Comparison of ENCODE assay signal across 1 cellular context in genomic region chr12:69359531-69360347, GRCh38.
TF ChIP-seq lines count a peak whose summit lies in the region.

Gene YEATS4 (plus strand): TSS chr12:69359743. CDS start chr12:69359973, 230 bp downstream.

TF ChIP-seq in HepG2, 621 proteins besides CTCF, POLR2A, EP300 and RAD21 (continued from another document and continues in another):
- TF ChIP-seq CCDC6 (CRISPR knock-in tag; IDR thresholded peaks at IDR 0.05): peak; percentile 40; the same call in 1 of the 2 replicates
- no peak for TF ChIP-seq MLXIP (CRISPR knock-in tag; IDR thresholded peaks at IDR 0.05; ENCODE audit: borderline replicate concordance)
- TF ChIP-seq RBFOX2 (IDR thresholded peaks at IDR 0.05; ENCODE audit: low read depth, low read length): peak; percentile 99
- TF ChIP-seq KDM5B (CRISPR knock-in tag; IDR thresholded peaks at IDR 0.05; ENCODE audit: borderline replicate concordance): peak; percentile 96
- no peak for TF ChIP-seq NR1H2 (CRISPR knock-in tag; IDR thresholded peaks at IDR 0.05; ENCODE audit: borderline replicate concordance, low read depth)
- TF ChIP-seq ZNF577 (CRISPR knock-in tag; IDR thresholded peaks at IDR 0.05; ENCODE audit: borderline replicate concordance, low read depth): peak; percentile 82; the same call in 1 of the 2 replicates
- TF ChIP-seq ZSCAN25 (CRISPR knock-in tag; IDR thresholded peaks at IDR 0.05): peak; percentile 88
- no peak for TF ChIP-seq PRPF4 (IDR thresholded peaks at IDR 0.05; ENCODE audit: low read depth, low read length, poor library complexity, severe bottlenecking)
- peak; percentile 31; the same call in 1 of the 2 replicates for TF ChIP-seq ZFP1 (CRISPR knock-in tag; IDR thresholded peaks at IDR 0.05)
- no peak for TF ChIP-seq MIER2 (CRISPR knock-in tag; IDR thresholded peaks at IDR 0.05)
- peak; percentile 57; the same call in 1 of the 2 replicates for TF ChIP-seq ZNF788 (CRISPR knock-in tag; IDR thresholded peaks at IDR 0.05; ENCODE audit: borderline replicate concordance)
- TF ChIP-seq ZMYM3 (CRISPR knock-in tag; IDR thresholded peaks at IDR 0.05): peak; percentile 23; the same call in 1 of the 2 replicates
- no peak for TF ChIP-seq HNRNPUL1 (IDR thresholded peaks at IDR 0.05; ENCODE audit: low read depth, low read length)
- TF ChIP-seq SALL1 (CRISPR knock-in tag; IDR thresholded peaks at IDR 0.05): peak; percentile 90
- peak; percentile 85 for TF ChIP-seq SP4 (CRISPR knock-in tag; IDR thresholded peaks at IDR 0.05)
- TF ChIP-seq ZBTB1 (CRISPR knock-in tag; IDR thresholded peaks at IDR 0.05; ENCODE audit: borderline replicate concordance): no peak
- peak; percentile 34; the same call in 1 of the 2 replicates for TF ChIP-seq MEF2D (CRISPR knock-in tag; IDR thresholded peaks at IDR 0.05)
- no peak; the same call in 1 of the 2 replicates for TF ChIP-seq GABPA (IDR thresholded peaks at IDR 0.05; ENCODE audit: low read depth, low read length)
- TF ChIP-seq GABPA (CRISPR knock-in tag; IDR thresholded peaks at IDR 0.05; ENCODE audit: low read depth): peak; percentile 72
- TF ChIP-seq SKI (IDR thresholded peaks at IDR 0.05; ENCODE audit: partially characterized antibody): peak; percentile 26
- peak; percentile 87 for TF ChIP-seq ZNF749 (CRISPR knock-in tag; IDR thresholded peaks at IDR 0.05; ENCODE audit: borderline replicate concordance)
- peak; percentile 71 for TF ChIP-seq ZMAT3 (CRISPR knock-in tag; conservative IDR thresholded peaks at IDR 0.05)
- TF ChIP-seq SIX1 (CRISPR knock-in tag; IDR thresholded peaks at IDR 0.05; ENCODE audit: borderline replicate concordance): no peak
- TF ChIP-seq ZFY (CRISPR knock-in tag; IDR thresholded peaks at IDR 0.05): peak; percentile 98
- TF ChIP-seq ZNF670 (CRISPR knock-in tag; IDR thresholded peaks at IDR 0.05; ENCODE audit: borderline replicate concordance): peak; percentile 87; the same call in 1 of the 2 replicates
- TF ChIP-seq ZZZ3 (CRISPR knock-in tag; IDR thresholded peaks at IDR 0.05; ENCODE audit: borderline replicate concordance): peak; percentile 91; the same call in 1 of the 2 replicates
- TF ChIP-seq ZNF768 (CRISPR knock-in tag; IDR thresholded peaks at IDR 0.05): peak; percentile 67; the same call in 1 of the 2 replicates
- TF ChIP-seq MLX (CRISPR knock-in tag; IDR thresholded peaks at IDR 0.05): no peak
- peak; percentile 78; the same call in 1 of the 2 replicates for TF ChIP-seq ZNF710 (CRISPR knock-in tag; IDR thresholded peaks at IDR 0.05; ENCODE audit: borderline replicate concordance)
- no peak for TF ChIP-seq NFE2L1 (CRISPR knock-in tag; IDR thresholded peaks at IDR 0.05; ENCODE audit: borderline replicate concordance)
- TF ChIP-seq TRIM22 (IDR thresholded peaks at IDR 0.05): no peak
- peak; percentile 72; the same call in 1 of the 2 replicates for TF ChIP-seq KMT2A (CRISPR knock-in tag; IDR thresholded peaks at IDR 0.05)
- TF ChIP-seq ZC3H13 (CRISPR knock-in tag; IDR thresholded peaks at IDR 0.05): peak; percentile 76; the same call in 1 of the 2 replicates
- TF ChIP-seq NFIC (IDR thresholded peaks at IDR 0.05; ENCODE audit: low read length): no peak; the same call in 1 of the 2 replicates
- TF ChIP-seq ZMYM4 (CRISPR knock-in tag; IDR thresholded peaks at IDR 0.05): peak; percentile 95
- peak; percentile 81; the same call in 1 of the 2 replicates for TF ChIP-seq ZNF816 (CRISPR knock-in tag; IDR thresholded peaks at IDR 0.05; ENCODE audit: borderline replicate concordance)
- TF ChIP-seq STAT5B (CRISPR knock-in tag; IDR thresholded peaks at IDR 0.05): 0 out of 2 replicates have a peak, but pooled peaks have one; percentile 39
- peak; percentile 82 for TF ChIP-seq KAT7 (CRISPR knock-in tag; IDR thresholded peaks at IDR 0.05; ENCODE audit: borderline replicate concordance)
- TF ChIP-seq HIC2 (CRISPR knock-in tag; IDR thresholded peaks at IDR 0.05; ENCODE audit: low read depth): 0 out of 2 replicates have a peak, but pooled peaks have one; percentile 33
- TF ChIP-seq ZNF720 (CRISPR knock-in tag; IDR thresholded peaks at IDR 0.05): no peak
- TF ChIP-seq ZNF205 (CRISPR knock-in tag; IDR thresholded peaks at IDR 0.05): 0 out of 2 replicates have a peak, but pooled peaks have one; percentile 49
- peak; percentile 51 for TF ChIP-seq MEIS1 (CRISPR knock-in tag; IDR thresholded peaks at IDR 0.05; ENCODE audit: borderline replicate concordance)
- TF ChIP-seq ZNF564 (CRISPR knock-in tag; IDR thresholded peaks at IDR 0.05): 0 out of 2 replicates have a peak, but pooled peaks have one; percentile 16
- no peak for TF ChIP-seq ATRX (CRISPR knock-in tag; IDR thresholded peaks at IDR 0.05; ENCODE audit: borderline replicate concordance)
- peak; percentile 86; the same call in 1 of the 2 replicates for TF ChIP-seq ZNF891 (CRISPR knock-in tag; IDR thresholded peaks at IDR 0.05)
- no peak for TF ChIP-seq GPN1 (CRISPR knock-in tag; IDR thresholded peaks at IDR 0.05; ENCODE audit: borderline replicate concordance)
- TF ChIP-seq GRHL1 (CRISPR knock-in tag; conservative IDR thresholded peaks at IDR 0.05): no peak
- peak; percentile 39; the same call in 1 of the 2 replicates for TF ChIP-seq ERF (CRISPR knock-in tag; IDR thresholded peaks at IDR 0.05)
- TF ChIP-seq YEATS2 (CRISPR knock-in tag; IDR thresholded peaks at IDR 0.05; ENCODE audit: borderline replicate concordance): peak; percentile 87
- no peak; the same call in 1 of the 2 replicates for TF ChIP-seq FOXO1 (CRISPR knock-in tag; IDR thresholded peaks at IDR 0.05)
- TF ChIP-seq ZFP62 (CRISPR knock-in tag; IDR thresholded peaks at IDR 0.05): no peak
- TF ChIP-seq RELA (CRISPR knock-in tag; IDR thresholded peaks at IDR 0.05): no peak
- peak; percentile 62; the same call in 1 of the 2 replicates for TF ChIP-seq ZNF441 (CRISPR knock-in tag; IDR thresholded peaks at IDR 0.05; ENCODE audit: borderline replicate concordance)
- no peak for TF ChIP-seq ZNF143 (CRISPR knock-in tag; IDR thresholded peaks at IDR 0.05)
- TF ChIP-seq RORA (CRISPR knock-in tag; IDR thresholded peaks at IDR 0.05): no peak
- TF ChIP-seq DRAP1 (CRISPR knock-in tag; IDR thresholded peaks at IDR 0.05): peak; percentile 61
- TF ChIP-seq ZNF512B (CRISPR knock-in tag; IDR thresholded peaks at IDR 0.05; ENCODE audit: borderline replicate concordance): no peak
- TF ChIP-seq HNRNPLL (IDR thresholded peaks at IDR 0.05; ENCODE audit: low read depth, low read length, poor library complexity, severe bottlenecking): peak; percentile 93
- TF ChIP-seq XBP1 (CRISPR knock-in tag; IDR thresholded peaks at IDR 0.05): no peak
- TF ChIP-seq NFATC3 (CRISPR knock-in tag; IDR thresholded peaks at IDR 0.05): no peak
- TF ChIP-seq RFX5 (IDR thresholded peaks at IDR 0.05; ENCODE audit: low read depth, low read length): no peak; the same call in 1 of the 2 replicates
- no peak for TF ChIP-seq POLR2AphosphoS2 (IDR thresholded peaks at IDR 0.05; ENCODE audit: low read depth, low read length)
- TF ChIP-seq GATA4 (IDR thresholded peaks at IDR 0.05; ENCODE audit: borderline replicate concordance, low read depth): no peak
